Comparison of ENCODE assay signal across 2 cellular contexts in the genomic region with DNA sequence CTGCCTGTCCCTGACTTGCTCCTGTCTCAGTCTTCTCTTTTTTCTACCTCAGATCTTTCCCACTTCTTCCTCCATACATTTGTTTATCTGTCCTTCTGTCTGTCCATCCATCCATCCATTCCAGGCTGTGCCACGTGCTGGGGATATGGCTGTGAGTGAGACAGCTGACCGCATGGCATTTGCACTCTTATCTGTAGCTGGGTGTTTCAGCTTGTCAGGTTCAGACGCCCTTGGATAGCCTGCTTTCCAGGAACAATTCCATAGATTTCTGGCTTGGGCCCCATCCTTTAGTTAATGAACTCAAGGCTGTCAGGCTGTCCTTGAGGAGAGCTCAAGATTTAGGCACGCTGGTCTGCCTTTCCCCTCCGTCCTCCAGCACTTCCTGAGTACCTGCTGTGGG.
A peak's percentile ranks its signal among the peaks of the same experiment; 100 is the strongest.
TF ChIP-seq lines count a peak whose summit lies in the region.

No MANE protein-coding gene starts in this region.

TF ChIP-seq in HepG2, 621 proteins besides CTCF, POLR2A, EP300 and RAD21:
- TF ChIP-seq KLF13 (CRISPR knock-in tag; IDR thresholded peaks at IDR 0.05), result no peak
- TF ChIP-seq, protein P1, sequence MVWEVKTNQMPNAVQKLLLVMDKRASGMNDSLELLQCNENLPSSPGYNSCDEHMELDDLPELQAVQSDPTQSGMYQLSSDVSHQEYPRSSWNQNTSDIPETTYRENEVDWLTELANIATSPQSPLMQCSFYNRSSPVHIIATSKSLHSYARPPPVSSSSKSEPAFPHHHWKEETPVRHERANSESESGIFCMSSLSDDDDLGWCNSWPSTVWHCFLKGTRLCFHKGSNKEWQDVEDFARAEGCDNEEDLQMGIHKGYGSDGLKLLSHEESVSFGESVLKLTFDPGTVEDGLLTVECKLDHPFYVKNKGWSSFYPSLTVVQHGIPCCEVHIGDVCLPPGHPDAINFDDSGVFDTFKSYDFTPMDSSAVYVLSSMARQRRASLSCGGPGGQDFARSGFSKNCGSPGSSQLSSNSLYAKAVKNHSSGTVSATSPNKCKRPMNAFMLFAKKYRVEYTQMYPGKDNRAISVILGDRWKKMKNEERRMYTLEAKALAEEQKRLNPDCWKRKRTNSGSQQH (CRISPR knock-in tag; IDR thresholded peaks at IDR 0.05; ENCODE audit: low read depth), result no peak
- TF ChIP-seq BCL6 (CRISPR knock-in tag; IDR thresholded peaks at IDR 0.05), result 0 out of 2 replicates have a peak, but pooled peaks have one; percentile 31
TF ChIP-seq in HepG2: peak in this region for 1.

TF ChIP-seq in H1, 55 proteins besides CTCF, POLR2A, EP300 and RAD21:
- TF ChIP-seq TBP (IDR thresholded peaks at IDR 0.05; ENCODE audit: low read depth, low read length) (no peak), PHF8 (conservative IDR thresholded peaks at IDR 0.05; ENCODE audit: low read depth, low read length) (no peak), SUZ12 (IDR thresholded peaks at IDR 0.05; ENCODE audit: low read length) (no peak), POU5F1 (IDR thresholded peaks at IDR 0.05; ENCODE audit: low read depth, low read length) (no peak), KDM5A (IDR thresholded peaks at IDR 0.05; ENCODE audit: low read length) (no peak), NANOG (IDR thresholded peaks at IDR 0.05; ENCODE audit: insufficient read depth, low read depth, low read length, poor library complexity, severe bottlenecking) (no peak), SP1 (IDR thresholded peaks at IDR 0.05; ENCODE audit: low read depth, low read length) (no peak), TAF1 (IDR thresholded peaks at IDR 0.05; ENCODE audit: low read depth, low read length) (no peak), SP2 (IDR thresholded peaks at IDR 0.05; ENCODE audit: low read length) (no peak), SIX5 (IDR thresholded peaks at IDR 0.05; ENCODE audit: low read depth, low read length) (no peak), CHD2 (IDR thresholded peaks at IDR 0.05; ENCODE audit: low read length) (no peak), EZH2 (IDR thresholded peaks at IDR 0.05; ENCODE audit: low read depth, low read length, severe bottlenecking) (no peak), CBX8 (IDR thresholded peaks at IDR 0.05; ENCODE audit: borderline replicate concordance, low read depth, low read length) (no peak)
